ENCODE assay signal across 16 cellular contexts in genomic region chr13:60158321-60158801, GRCh38. TPM values are rescaled to one million over a fixed set of nuclear protein-coding genes. Genes with fewer than 3 reads are reported as not detected.
DNase-seq lines count a peak whose midpoint lies in the region; ATAC-seq and TF ChIP-seq lines count a peak whose summit lies in the region.
"Had no signal": no experiment of that assay in that cellular context is flagged by ENCODE, and none has a peak within 500 bp of the region (broad histone marks: within the 10 kb centered on the region; RNA-seq: fewer than 3 reads in every experiment).

No MANE protein-coding gene starts in this region.

- BruUV-seq in IMR-90 (replicated peaks; lab: Mats Ljungman, UMichigan), result no TSS peak

- ATAC-seq in GM18873 (IDR thresholded peaks at IDR 0.05; ENCODE audit: low FRiP score, unreplicated experiment) (peak; percentile 62), HG02642 (IDR thresholded peaks at IDR 0.05; ENCODE audit: poor library complexity, unreplicated experiment) (peak; percentile 46), IMR-90 (ENCODE audit: low read depth) (no peak)
- ATAC-seq in activated CD4-positive, CD25-positive, alpha-beta regulatory T cell treated with anti-CD3 and anti-CD28 coated beads, Interleukin-2, amount 50 U/mL, for 24 hours, result no peak
- ATAC-seq: gastroesophageal sphincter; left colon; naive thymus-derived CD4-positive, alpha-beta T cell; Panc1 had no signal

- H4K8ac ChIP-seq in IMR-90 (ENCODE audit: low read depth in 2 of 2, low read length in 2 of 2), result peak overlapping the region in 1 of 2 experiments; percentile 44; a peak in 2 of 4 replicates
- H4K8ac ChIP-seq in mesendoderm (ENCODE audit: low read depth, low read length), result no peak overlapping the region

- peaks cover 32 to 55% of the 10 kb centered on the region in 2 experiments for H3K79me1 ChIP-seq in IMR-90 (ENCODE audit: low read depth in 1 of 2, low read length in 2 of 2)
- H3K79me1 ChIP-seq in mesendoderm (ENCODE audit: low read length), result peaks cover 9% of the 10 kb centered on the region

- peaks cover 71% of the 10 kb centered on the region for H3K79me2 ChIP-seq in mesendoderm (ENCODE audit: control insufficient read depth, insufficient read depth, low read length)

- H2BK5ac ChIP-seq in IMR-90 (ENCODE audit: low read depth, low read length, poor library complexity, severe bottlenecking), result no peak overlapping the region
- peak overlapping the region; percentile 14 for H2BK5ac ChIP-seq in mesendoderm (ENCODE audit: low read length)

- dilution Hi-C loops in IMR-90 (cut with HindIII; ENCODE audit: low sequenced_read_pairs, unreplicated experiment), result no loop called here

- H4K20me1 ChIP-seq in IMR-90 (ENCODE audit: insufficient read depth, low read length), result 0 out of 2 replicates have a peak, but pooled peaks cover 7% of the 10 kb centered on the region
- H4K20me1 ChIP-seq: BLaER1 had no signal

- TF ChIP-seq CTCF in IMR-90 (conservative IDR thresholded peaks at IDR 0.05; ENCODE audit: low read depth, low read length), result no peak

- no peak overlapping the region for H3K4me3 ChIP-seq in IMR-90 (ENCODE audit: insufficient read depth, low read depth, low read length)
- H3K4me3 ChIP-seq in mesendoderm (ENCODE audit: low read length), result no peak overlapping the region
- H3K4me3 ChIP-seq: BLaER1, gastroesophageal sphincter, stomach had no signal

- TF ChIP-seq POLR2A in IMR-90 (IDR thresholded peaks at IDR 0.05; ENCODE audit: low read depth, low read length), result no peak

- no peak overlapping the region for H3K14ac ChIP-seq in IMR-90 (replicated peaks; ENCODE audit: low read depth, low read length)

- no peak overlapping the region for H2BK15ac ChIP-seq in IMR-90 (ENCODE audit: low read depth, low read length)
- no peak overlapping the region for H2BK15ac ChIP-seq in mesendoderm (replicated peaks; ENCODE audit: low read depth)

- POLR2A ChIA-PET in IMR-90 (lab: Charles Lee; ENCODE audit: unreplicated experiment), result no interaction called here

- H3K27me3 ChIP-seq in IMR-90 (ENCODE audit: control insufficient read depth, insufficient read depth, low read length), result no peaks in the 10 kb centered on the region
- no peaks in the 10 kb centered on the region for H3K27me3 ChIP-seq in mesendoderm (ENCODE audit: insufficient read depth, low read length, poor library complexity)
- H3K27me3 ChIP-seq: BLaER1, stomach had no signal

- intact Hi-C loops in IMR-90 (cut with micrococcal nuclease), result no loop called here

- H2BK20ac ChIP-seq in IMR-90 (ENCODE audit: low read depth, low read length), result no peak overlapping the region

- no peaks in the 10 kb centered on the region for H3K9me3 ChIP-seq in IMR-90 (ENCODE audit: control insufficient read depth, insufficient read depth, low read length)
- H3K9me3 ChIP-seq: gastroesophageal sphincter, stomach had no signal

- CTCF ChIA-PET in IMR-90 (lab: Yijun Ruan, JAX), result interaction anchor here (0.6 kb wide), 1 partner anchor 42 kb away, joined by 4 read pairs; no protein-coding TSS in a partner anchor

- H3K9ac ChIP-seq in IMR-90 (ENCODE audit: low read depth, low read length), result no peak overlapping the region
- H3K9ac ChIP-seq in mesendoderm (ENCODE audit: low read length), result no peak overlapping the region
- H3K9ac ChIP-seq: BLaER1 had no signal

- H3K23ac ChIP-seq in IMR-90 (ENCODE audit: low read depth, low read length), result no peak overlapping the region
- H3K23ac ChIP-seq in mesendoderm (ENCODE audit: low read length), result no peak overlapping the region

- H2AK5ac ChIP-seq in IMR-90 (ENCODE audit: low read depth, low read length) (no peak overlapping the region), mesendoderm (ENCODE audit: low read length) (no peak overlapping the region)

- H2AFZ ChIP-seq in IMR-90 (replicated peaks; ENCODE audit: low read length, poor library complexity), result no peak overlapping the region

- H3K4me1 ChIP-seq in IMR-90 (ENCODE audit: control insufficient read depth, insufficient read depth, low read length), result peaks cover 5% of the 10 kb centered on the region; the same call in 1 of the 2 replicates
- peaks cover 8% of the 10 kb centered on the region for H3K4me1 ChIP-seq in mesendoderm (ENCODE audit: control insufficient read depth, low read depth, low read length)

- H3K4me2 ChIP-seq in IMR-90 (ENCODE audit: low read depth, low read length), result no peak overlapping the region
- no peak overlapping the region for H3K4me2 ChIP-seq in mesendoderm (ENCODE audit: low read length)
- H3K4me2 ChIP-seq: BLaER1 had no signal

- no peak overlapping the region; the same call in 1 of the 2 replicates for H3K4ac ChIP-seq in IMR-90 (ENCODE audit: low read depth, low read length)
- no peak overlapping the region for H3K4ac ChIP-seq in mesendoderm (ENCODE audit: low read depth, low read length)

- H2BK120ac ChIP-seq in IMR-90 (ENCODE audit: low read depth, low read length) (no peak overlapping the region), mesendoderm (ENCODE audit: low read depth, low read length) (no peak overlapping the region)

- H2AK9ac ChIP-seq in IMR-90 (replicated peaks; ENCODE audit: low read depth, low read length, poor library complexity), result no peak overlapping the region

- H3K18ac ChIP-seq in IMR-90 (ENCODE audit: low read depth, low read length), result peak overlapping the region; percentile 9
- H3K18ac ChIP-seq in mesendoderm (ENCODE audit: low read length), result no peak overlapping the region

- DNase-seq in IMR-90 (no peak), mesendoderm (peak; percentile 92), NCI-H1417 treated with DMSO at 0.1 percent for 48 hours (lab: John Stamatoyannopoulos, UW) (no peak)
- no peak for DNase-seq in activated naive CD4-positive, alpha-beta T cell treated with Interleukin-2 at 50 U/mL for 16 hours
- DNase-seq in activated CD8-positive, alpha-beta memory T cell treated with anti-CD3 and anti-CD28 coated beads for 24 hours, result no peak
- DNase-seq: effector memory CD4-positive, alpha-beta T cell; HCEC 1CT; left colon; naive thymus-derived CD4-positive, alpha-beta T cell; stomach had no signal

- H4K91ac ChIP-seq in IMR-90 (ENCODE audit: insufficient read depth, low read depth, low read length), result no peak overlapping the region

- no peak for TF ChIP-seq RAD21 in IMR-90 (IDR thresholded peaks at IDR 0.05; ENCODE audit: low read length)

- in situ Hi-C loops in IMR-90 (cut with MboI; ENCODE audit: low sequenced_read_pairs), result no loop called here

- no peaks in the 10 kb centered on the region; the same call in 1 of the 2 replicates for H3K36me3 ChIP-seq in IMR-90 (ENCODE audit: control insufficient read depth, insufficient read depth, low read length)
- H3K36me3 ChIP-seq in mesendoderm (ENCODE audit: control insufficient read depth, insufficient read depth, low read length), result no peaks in the 10 kb centered on the region
- H3K36me3 ChIP-seq: gastroesophageal sphincter, stomach had no signal

- H3K27ac ChIP-seq in IMR-90 (ENCODE audit: insufficient read depth, low read length) (peak overlapping the region; percentile 20; the same call in 1 of the 2 replicates), mesendoderm (ENCODE audit: low read depth, low read length) (peak overlapping the region; percentile 77)
- H3K27ac ChIP-seq: BLaER1, gastroesophageal sphincter, stomach had no signal

- H4K5ac ChIP-seq in IMR-90 (ENCODE audit: low read depth, low read length) (peak overlapping the region; percentile 73), mesendoderm (ENCODE audit: low read length) (no peak overlapping the region)

- H3K56ac ChIP-seq in IMR-90 (ENCODE audit: extremely low read depth, insufficient read depth, low read length) (no peak overlapping the region), mesendoderm (ENCODE audit: low read length) (no peak overlapping the region)

- H3K9me1 ChIP-seq in IMR-90 (ENCODE audit: insufficient read depth, low read length), result peaks cover 3% of the 10 kb centered on the region; the same call in 1 of the 2 replicates

TF ChIP-seq in IMR-90, 13 proteins besides CTCF, POLR2A, EP300 and RAD21:
- TF ChIP-seq RCOR1 (IDR thresholded peaks at IDR 0.05; ENCODE audit: insufficient replicate concordance, low read length) (no peak), RFX5 (IDR thresholded peaks at IDR 0.05; ENCODE audit: low read depth, low read length) (no peak), CEBPB (IDR thresholded peaks at IDR 0.05; ENCODE audit: low read depth, low read length) (no peak), BHLHE40 (IDR thresholded peaks at IDR 0.05; ENCODE audit: low read depth, low read length) (no peak), MAFK (IDR thresholded peaks at IDR 0.05; ENCODE audit: low read depth, low read length) (no peak), MAZ (IDR thresholded peaks at IDR 0.05; ENCODE audit: borderline replicate concordance, low read depth, low read length) (no peak), MXI1 (IDR thresholded peaks at IDR 0.05; ENCODE audit: borderline replicate concordance, low read depth, low read length) (no peak), CHD1 (IDR thresholded peaks at IDR 0.05; ENCODE audit: low read depth, low read length) (no peak)
- TF ChIP-seq, protein P1, sequence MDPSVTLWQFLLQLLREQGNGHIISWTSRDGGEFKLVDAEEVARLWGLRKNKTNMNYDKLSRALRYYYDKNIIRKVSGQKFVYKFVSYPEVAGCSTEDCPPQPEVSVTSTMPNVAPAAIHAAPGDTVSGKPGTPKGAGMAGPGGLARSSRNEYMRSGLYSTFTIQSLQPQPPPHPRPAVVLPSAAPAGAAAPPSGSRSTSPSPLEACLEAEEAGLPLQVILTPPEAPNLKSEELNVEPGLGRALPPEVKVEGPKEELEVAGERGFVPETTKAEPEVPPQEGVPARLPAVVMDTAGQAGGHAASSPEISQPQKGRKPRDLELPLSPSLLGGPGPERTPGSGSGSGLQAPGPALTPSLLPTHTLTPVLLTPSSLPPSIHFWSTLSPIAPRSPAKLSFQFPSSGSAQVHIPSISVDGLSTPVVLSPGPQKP (IDR thresholded peaks at IDR 0.05; ENCODE audit: borderline replicate concordance, low read depth, low read length), result no peak
- TF ChIP-seq, protein P2, sequence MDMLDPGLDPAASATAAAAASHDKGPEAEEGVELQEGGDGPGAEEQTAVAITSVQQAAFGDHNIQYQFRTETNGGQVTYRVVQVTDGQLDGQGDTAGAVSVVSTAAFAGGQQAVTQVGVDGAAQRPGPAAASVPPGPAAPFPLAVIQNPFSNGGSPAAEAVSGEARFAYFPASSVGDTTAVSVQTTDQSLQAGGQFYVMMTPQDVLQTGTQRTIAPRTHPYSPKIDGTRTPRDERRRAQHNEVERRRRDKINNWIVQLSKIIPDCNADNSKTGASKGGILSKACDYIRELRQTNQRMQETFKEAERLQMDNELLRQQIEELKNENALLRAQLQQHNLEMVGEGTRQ (IDR thresholded peaks at IDR 0.05; ENCODE audit: low read depth, low read length), result no peak

RNA-seq across cellular contexts. Expression of gene DIAPH3, which starts 5.4 kb away (rescaled TPM):
- 9.3 and 16.1 TPM in 2 replicates for total RNA-seq in IMR-90 (2012; rRNA removed)
- polyA plus RNA-seq in IMR-90 (2012; rRNA removed), result 8.5 and 8.9 TPM in 2 replicates
- polyA plus RNA-seq in IMR-90 (2012; cell fraction: cytosol; rRNA removed), result 1.3 and 1.5 TPM in 2 replicates
- 1.0 and 5.1 TPM in 2 replicates for polyA plus RNA-seq in IMR-90 (2012; cell fraction: nucleus; rRNA removed; ENCODE audit: low replicate concordance)
- polyA plus RNA-seq in mesendoderm (2013, experiment 1 of 2), result 29.5 TPM
- polyA plus RNA-seq in mesendoderm (2013, experiment 2 of 2), result 30.1 TPM
- polyA plus RNA-seq: naive thymus-derived CD4-positive, alpha-beta T cell had no signal

Comparison
In these comparisons a context has a peak if more than half of its experiments do, and no peak if none do; other contexts are left out.
1. ATAC-seq: peak in GM18873 (single experiment) and HG02642 (single experiment); none in IMR-90 (single experiment) and activated CD4-positive, CD25-positive, alpha-beta regulatory T cell treated with anti-CD3 and anti-CD28 coated beads, Interleukin-2, amount 50 U/mL, for 24 hours (0 of 2).